In genomic region chr4:21209854-21210253, GRCh38 we compare ENCODE assay signal across 19 cellular contexts.
"Had no signal": no experiment of that assay in that cellular context is flagged by ENCODE, and none has a peak within 500 bp of the region (broad histone marks: within the 10 kb centered on the region; RNA-seq: fewer than 3 reads in every experiment).

No MANE protein-coding gene starts in this region.

- H3K36me3 ChIP-seq: esophagus squamous epithelium, prostate gland, right atrium auricular region, stomach, tibial artery had no signal

- H3K9me3 ChIP-seq: esophagus squamous epithelium, prostate gland, right atrium auricular region, stomach, testis, tibial artery had no signal

- H3K27ac ChIP-seq: dorsolateral prefrontal cortex, esophagus squamous epithelium, prostate gland, right atrium auricular region, stomach, testis, tibial artery had no signal

- DNase-seq: cortex of kidney; dorsolateral prefrontal cortex; effector CD4-positive, alpha-beta T cell; erythroblast; esophagus squamous epithelium; head of caudate nucleus; mesendoderm; midbrain; naive thymus-derived CD4-positive, alpha-beta T cell; nucleus accumbens; stimulated activated CD4-positive, alpha-beta T cell treated with anti-CD3 and anti-CD28 coated beads, Interleukin-2, amount 100 ng/mL, for 24 hours; stimulated activated CD4-positive, alpha-beta T cell treated with anti-CD3 and anti-CD28 coated beads, Interleukin-4, amount 100 ng/mL, for 24 hours; stimulated activated naive CD4-positive, alpha-beta T cell treated with Interleukin-2 at 50 U/mL for 16 hours; stomach; testis; tibial artery had no signal

- H3K4me1 ChIP-seq: esophagus squamous epithelium, prostate gland, right atrium auricular region, testis, tibial artery had no signal

- H3K4me3 ChIP-seq: dorsolateral prefrontal cortex, esophagus squamous epithelium, lung, prostate gland, right atrium auricular region, stomach, testis, tibial artery had no signal

- H3K27me3 ChIP-seq: dorsolateral prefrontal cortex, esophagus squamous epithelium, right atrium auricular region, stomach, testis, tibial artery had no signal
